In the genomic region with DNA sequence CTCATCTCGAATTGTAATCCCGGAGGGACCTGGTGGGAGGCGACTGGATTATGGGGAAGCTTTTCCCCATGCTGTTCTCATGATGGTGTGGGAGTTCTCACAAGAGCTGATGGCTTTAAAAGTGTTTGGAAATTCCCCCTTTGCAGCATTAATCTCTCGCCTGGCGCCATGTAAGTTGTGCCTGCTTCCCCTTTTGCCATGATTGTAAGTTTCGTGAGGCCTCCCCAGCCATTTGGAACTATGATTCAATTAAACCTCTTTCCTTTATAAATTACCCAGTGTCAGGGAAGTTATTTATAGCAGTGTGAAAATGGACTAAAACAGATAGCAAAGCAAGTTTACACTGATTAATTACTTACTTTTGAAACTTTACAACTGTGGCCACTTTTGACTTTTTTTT, we compare ENCODE assay signal across 1 cellular context.
TF ChIP-seq lines count a peak whose summit lies in the region.

No MANE protein-coding gene starts in this region.

TF ChIP-seq in GM12878, 131 proteins besides CTCF, POLR2A, EP300 and RAD21 (continues in another document):
- TF ChIP-seq FOXM1 (IDR thresholded peaks at IDR 0.05; ENCODE audit: low read depth, low read length) (peak; percentile 32; the same call in 1 of the 2 replicates), CEBPB (IDR thresholded peaks at IDR 0.05; ENCODE audit: borderline replicate concordance in 1 of 2, low read depth in 2 of 2, low read length in 2 of 2) (no peak), KDM1A (IDR thresholded peaks at IDR 0.05; ENCODE audit: borderline replicate concordance) (no peak), SREBF1 (IDR thresholded peaks at IDR 0.05; ENCODE audit: low read length) (no peak), EED (IDR thresholded peaks at IDR 0.05; ENCODE audit: low read depth) (peak; percentile 63; the same call in 1 of the 2 replicates), DPF2 (IDR thresholded peaks at IDR 0.05) (peak; percentile 73), IKZF1 (conservative IDR thresholded peaks at IDR 0.05) (peak; percentile 90), RUNX3 (IDR thresholded peaks at IDR 0.05; ENCODE audit: low read length) (no peak), NRF1 (conservative IDR thresholded peaks at IDR 0.05; ENCODE audit: low read depth, low read length) (no peak), MEF2B (IDR thresholded peaks at IDR 0.05; ENCODE audit: partially characterized antibody, poor library complexity, severe bottlenecking) (peak; percentile 82), GATAD2B (conservative IDR thresholded peaks at IDR 0.05; ENCODE audit: low read depth) (0 out of 2 replicates have a peak, but pooled peaks have one; percentile 79), ASH2L (IDR thresholded peaks at IDR 0.05; ENCODE audit: borderline replicate concordance, low read depth) (no peak), IRF4 (IDR thresholded peaks at IDR 0.05; ENCODE audit: low read depth, low read length) (no peak), IKZF2 (IDR thresholded peaks at IDR 0.05) (peak; percentile 93 to 95), HCFC1 (IDR thresholded peaks at IDR 0.05; ENCODE audit: low read length) (no peak), MEF2A (IDR thresholded peaks at IDR 0.05; ENCODE audit: insufficient read depth, low read depth, low read length) (no peak), BACH1 (IDR thresholded peaks at IDR 0.05; ENCODE audit: borderline replicate concordance) (no peak), SPI1 (IDR thresholded peaks at IDR 0.05; ENCODE audit: borderline replicate concordance, insufficient read depth, low read depth, low read length) (peak; percentile 74), NBN (IDR thresholded peaks at IDR 0.05) (peak; percentile 49; the same call in 1 of the 2 replicates), ZNF384 (IDR thresholded peaks at IDR 0.05; ENCODE audit: borderline replicate concordance, low read depth, low read length) (peak; percentile 47; the same call in 1 of the 2 replicates), SP1 (IDR thresholded peaks at IDR 0.05; ENCODE audit: low read depth, low read length) (no peak), KAT2A (conservative IDR thresholded peaks at IDR 0.05; ENCODE audit: control insufficient read depth, low read depth, low read length) (no peak), CHD2 (IDR thresholded peaks at IDR 0.05; ENCODE audit: borderline replicate concordance, low read depth, low read length) (0 out of 2 replicates have a peak, but pooled peaks have one; percentile 34), MTA2 (IDR thresholded peaks at IDR 0.05; ENCODE audit: low read depth) (peak; percentile 91), ZNF217 (IDR thresholded peaks at IDR 0.05) (peak; percentile 75), ATF7 (IDR thresholded peaks at IDR 0.05; ENCODE audit: low read depth) (peak; percentile 69), BCL11A (IDR thresholded peaks at IDR 0.05; ENCODE audit: low read depth, low read length) (peak; percentile 44; the same call in 1 of the 2 replicates), CREM (IDR thresholded peaks at IDR 0.05; ENCODE audit: low read depth) (no peak), SIN3A (IDR thresholded peaks at IDR 0.05; ENCODE audit: low read depth, low read length) (no peak), PAX5 (IDR thresholded peaks at IDR 0.05; ENCODE audit: borderline replicate concordance, low read depth, low read length) (no peak), NFIC (IDR thresholded peaks at IDR 0.05; ENCODE audit: low read depth, low read length) (peak; percentile 53), RELA (IDR thresholded peaks at IDR 0.05; ENCODE audit: borderline replicate concordance, partially characterized antibody) (peak; percentile 49), CREB1 (IDR thresholded peaks at IDR 0.05; ENCODE audit: low read depth) (no peak), RELB (IDR thresholded peaks at IDR 0.05; ENCODE audit: low read depth) (peak; percentile 93), KLF5 (IDR thresholded peaks at IDR 0.05; ENCODE audit: partially characterized antibody) (no peak), ZNF207 (IDR thresholded peaks at IDR 0.05; ENCODE audit: borderline replicate concordance) (no peak), CBFB (IDR thresholded peaks at IDR 0.05; ENCODE audit: low read depth) (no peak), LARP7 (IDR thresholded peaks at IDR 0.05) (no peak), SMAD5 (IDR thresholded peaks at IDR 0.05; ENCODE audit: low read depth) (no peak), SUPT20H (IDR thresholded peaks at IDR 0.05; ENCODE audit: borderline replicate concordance, control insufficient read depth, low read depth, low read length) (no peak), BHLHE40 (IDR thresholded peaks at IDR 0.05; ENCODE audit: borderline replicate concordance in 1 of 2, low read depth in 2 of 2, low read length in 1 of 2) (0 out of 4 replicates have a peak, but pooled peaks have one; percentile 7 to 23), TARDBP (IDR thresholded peaks at IDR 0.05; ENCODE audit: borderline replicate concordance) (no peak), SUZ12 (IDR thresholded peaks at IDR 0.05; ENCODE audit: unreplicated experiment) (no peak)
- TF ChIP-seq, protein P1, sequence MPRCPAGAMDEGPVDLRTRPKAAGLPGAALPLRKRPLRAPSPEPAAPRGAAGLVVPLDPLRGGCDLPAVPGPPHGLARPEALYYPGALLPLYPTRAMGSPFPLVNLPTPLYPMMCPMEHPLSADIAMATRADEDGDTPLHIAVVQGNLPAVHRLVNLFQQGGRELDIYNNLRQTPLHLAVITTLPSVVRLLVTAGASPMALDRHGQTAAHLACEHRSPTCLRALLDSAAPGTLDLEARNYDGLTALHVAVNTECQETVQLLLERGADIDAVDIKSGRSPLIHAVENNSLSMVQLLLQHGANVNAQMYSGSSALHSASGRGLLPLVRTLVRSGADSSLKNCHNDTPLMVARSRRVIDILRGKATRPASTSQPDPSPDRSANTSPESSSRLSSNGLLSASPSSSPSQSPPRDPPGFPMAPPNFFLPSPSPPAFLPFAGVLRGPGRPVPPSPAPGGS (IDR thresholded peaks at IDR 0.05; ENCODE audit: borderline replicate concordance, insufficient read depth, low read depth, low read length, poor library complexity, severe bottlenecking), result no peak
- TF ChIP-seq, protein P2, sequence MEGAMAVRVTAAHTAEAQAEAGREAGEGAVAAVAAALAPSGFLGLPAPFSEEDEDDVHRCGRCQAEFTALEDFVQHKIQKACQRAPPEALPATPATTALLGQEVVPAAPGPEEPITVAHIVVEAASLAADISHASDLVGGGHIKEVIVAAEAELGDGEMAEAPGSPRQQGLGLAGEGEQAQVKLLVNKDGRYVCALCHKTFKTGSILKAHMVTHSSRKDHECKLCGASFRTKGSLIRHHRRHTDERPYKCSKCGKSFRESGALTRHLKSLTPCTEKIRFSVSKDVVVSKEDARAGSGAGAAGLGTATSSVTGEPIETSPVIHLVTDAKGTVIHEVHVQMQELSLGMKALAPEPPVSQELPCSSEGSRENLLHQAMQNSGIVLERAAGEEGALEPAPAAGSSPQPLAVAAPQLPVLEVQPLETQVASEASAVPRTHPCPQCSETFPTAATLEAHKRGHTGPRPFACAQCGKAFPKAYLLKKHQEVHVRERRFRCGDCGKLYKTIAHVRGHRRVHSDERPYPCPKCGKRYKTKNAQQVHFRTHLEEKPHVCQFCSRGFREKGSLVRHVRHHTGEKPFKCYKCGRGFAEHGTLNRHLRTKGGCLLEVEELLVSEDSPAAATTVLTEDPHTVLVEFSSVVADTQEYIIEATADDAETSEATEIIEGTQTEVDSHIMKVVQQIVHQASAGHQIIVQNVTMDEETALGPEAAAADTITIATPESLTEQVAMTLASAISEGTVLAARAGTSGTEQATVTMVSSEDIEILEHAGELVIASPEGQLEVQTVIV (IDR thresholded peaks at IDR 0.05; ENCODE audit: borderline replicate concordance, partially characterized antibody), result no peak
- TF ChIP-seq, protein P3, sequence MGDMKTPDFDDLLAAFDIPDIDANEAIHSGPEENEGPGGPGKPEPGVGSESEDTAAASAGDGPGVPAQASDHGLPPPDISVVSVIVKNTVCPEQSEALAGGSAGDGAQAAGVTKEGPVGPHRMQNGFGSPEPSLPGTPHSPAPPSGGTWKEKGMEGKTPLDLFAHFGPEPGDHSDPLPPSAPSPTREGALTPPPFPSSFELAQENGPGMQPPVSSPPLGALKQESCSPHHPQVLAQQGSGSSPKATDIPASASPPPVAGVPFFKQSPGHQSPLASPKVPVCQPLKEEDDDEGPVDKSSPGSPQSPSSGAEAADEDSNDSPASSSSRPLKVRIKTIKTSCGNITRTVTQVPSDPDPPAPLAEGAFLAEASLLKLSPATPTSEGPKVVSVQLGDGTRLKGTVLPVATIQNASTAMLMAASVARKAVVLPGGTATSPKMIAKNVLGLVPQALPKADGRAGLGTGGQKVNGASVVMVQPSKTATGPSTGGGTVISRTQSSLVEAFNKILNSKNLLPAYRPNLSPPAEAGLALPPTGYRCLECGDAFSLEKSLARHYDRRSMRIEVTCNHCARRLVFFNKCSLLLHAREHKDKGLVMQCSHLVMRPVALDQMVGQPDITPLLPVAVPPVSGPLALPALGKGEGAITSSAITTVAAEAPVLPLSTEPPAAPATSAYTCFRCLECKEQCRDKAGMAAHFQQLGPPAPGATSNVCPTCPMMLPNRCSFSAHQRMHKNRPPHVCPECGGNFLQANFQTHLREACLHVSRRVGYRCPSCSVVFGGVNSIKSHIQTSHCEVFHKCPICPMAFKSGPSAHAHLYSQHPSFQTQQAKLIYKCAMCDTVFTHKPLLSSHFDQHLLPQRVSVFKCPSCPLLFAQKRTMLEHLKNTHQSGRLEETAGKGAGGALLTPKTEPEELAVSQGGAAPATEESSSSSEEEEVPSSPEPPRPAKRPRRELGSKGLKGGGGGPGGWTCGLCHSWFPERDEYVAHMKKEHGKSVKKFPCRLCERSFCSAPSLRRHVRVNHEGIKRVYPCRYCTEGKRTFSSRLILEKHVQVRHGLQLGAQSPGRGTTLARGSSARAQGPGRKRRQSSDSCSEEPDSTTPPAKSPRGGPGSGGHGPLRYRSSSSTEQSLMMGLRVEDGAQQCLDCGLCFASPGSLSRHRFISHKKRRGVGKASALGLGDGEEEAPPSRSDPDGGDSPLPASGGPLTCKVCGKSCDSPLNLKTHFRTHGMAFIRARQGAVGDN (IDR thresholded peaks at IDR 0.05), result no peak
- TF ChIP-seq, protein P4, sequence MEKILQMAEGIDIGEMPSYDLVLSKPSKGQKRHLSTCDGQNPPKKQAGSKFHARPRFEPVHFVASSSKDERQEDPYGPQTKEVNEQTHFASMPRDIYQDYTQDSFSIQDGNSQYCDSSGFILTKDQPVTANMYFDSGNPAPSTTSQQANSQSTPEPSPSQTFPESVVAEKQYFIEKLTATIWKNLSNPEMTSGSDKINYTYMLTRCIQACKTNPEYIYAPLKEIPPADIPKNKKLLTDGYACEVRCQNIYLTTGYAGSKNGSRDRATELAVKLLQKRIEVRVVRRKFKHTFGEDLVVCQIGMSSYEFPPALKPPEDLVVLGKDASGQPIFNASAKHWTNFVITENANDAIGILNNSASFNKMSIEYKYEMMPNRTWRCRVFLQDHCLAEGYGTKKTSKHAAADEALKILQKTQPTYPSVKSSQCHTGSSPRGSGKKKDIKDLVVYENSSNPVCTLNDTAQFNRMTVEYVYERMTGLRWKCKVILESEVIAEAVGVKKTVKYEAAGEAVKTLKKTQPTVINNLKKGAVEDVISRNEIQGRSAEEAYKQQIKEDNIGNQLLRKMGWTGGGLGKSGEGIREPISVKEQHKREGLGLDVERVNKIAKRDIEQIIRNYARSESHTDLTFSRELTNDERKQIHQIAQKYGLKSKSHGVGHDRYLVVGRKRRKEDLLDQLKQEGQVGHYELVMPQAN (conservative IDR thresholded peaks at IDR 0.05), result 0 out of 2 replicates have a peak, but pooled peaks have one; percentile 18
- TF ChIP-seq, protein P5, sequence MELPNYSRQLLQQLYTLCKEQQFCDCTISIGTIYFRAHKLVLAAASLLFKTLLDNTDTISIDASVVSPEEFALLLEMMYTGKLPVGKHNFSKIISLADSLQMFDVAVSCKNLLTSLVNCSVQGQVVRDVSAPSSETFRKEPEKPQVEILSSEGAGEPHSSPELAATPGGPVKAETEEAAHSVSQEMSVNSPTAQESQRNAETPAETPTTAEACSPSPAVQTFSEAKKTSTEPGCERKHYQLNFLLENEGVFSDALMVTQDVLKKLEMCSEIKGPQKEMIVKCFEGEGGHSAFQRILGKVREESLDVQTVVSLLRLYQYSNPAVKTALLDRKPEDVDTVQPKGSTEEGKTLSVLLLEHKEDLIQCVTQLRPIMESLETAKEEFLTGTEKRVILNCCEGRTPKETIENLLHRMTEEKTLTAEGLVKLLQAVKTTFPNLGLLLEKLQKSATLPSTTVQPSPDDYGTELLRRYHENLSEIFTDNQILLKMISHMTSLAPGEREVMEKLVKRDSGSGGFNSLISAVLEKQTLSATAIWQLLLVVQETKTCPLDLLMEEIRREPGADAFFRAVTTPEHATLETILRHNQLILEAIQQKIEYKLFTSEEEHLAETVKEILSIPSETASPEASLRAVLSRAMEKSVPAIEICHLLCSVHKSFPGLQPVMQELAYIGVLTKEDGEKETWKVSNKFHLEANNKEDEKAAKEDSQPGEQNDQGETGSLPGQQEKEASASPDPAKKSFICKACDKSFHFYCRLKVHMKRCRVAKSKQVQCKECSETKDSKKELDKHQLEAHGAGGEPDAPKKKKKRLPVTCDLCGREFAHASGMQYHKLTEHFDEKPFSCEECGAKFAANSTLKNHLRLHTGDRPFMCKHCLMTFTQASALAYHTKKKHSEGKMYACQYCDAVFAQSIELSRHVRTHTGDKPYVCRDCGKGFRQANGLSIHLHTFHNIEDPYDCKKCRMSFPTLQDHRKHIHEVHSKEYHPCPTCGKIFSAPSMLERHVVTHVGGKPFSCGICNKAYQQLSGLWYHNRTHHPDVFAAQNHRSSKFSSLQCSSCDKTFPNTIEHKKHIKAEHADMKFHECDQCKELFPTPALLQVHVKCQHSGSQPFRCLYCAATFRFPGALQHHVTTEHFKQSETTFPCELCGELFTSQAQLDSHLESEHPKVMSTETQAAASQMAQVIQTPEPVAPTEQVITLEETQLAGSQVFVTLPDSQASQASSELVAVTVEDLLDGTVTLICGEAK (IDR thresholded peaks at IDR 0.05; ENCODE audit: borderline replicate concordance), result no peak
- TF ChIP-seq, protein P6, sequence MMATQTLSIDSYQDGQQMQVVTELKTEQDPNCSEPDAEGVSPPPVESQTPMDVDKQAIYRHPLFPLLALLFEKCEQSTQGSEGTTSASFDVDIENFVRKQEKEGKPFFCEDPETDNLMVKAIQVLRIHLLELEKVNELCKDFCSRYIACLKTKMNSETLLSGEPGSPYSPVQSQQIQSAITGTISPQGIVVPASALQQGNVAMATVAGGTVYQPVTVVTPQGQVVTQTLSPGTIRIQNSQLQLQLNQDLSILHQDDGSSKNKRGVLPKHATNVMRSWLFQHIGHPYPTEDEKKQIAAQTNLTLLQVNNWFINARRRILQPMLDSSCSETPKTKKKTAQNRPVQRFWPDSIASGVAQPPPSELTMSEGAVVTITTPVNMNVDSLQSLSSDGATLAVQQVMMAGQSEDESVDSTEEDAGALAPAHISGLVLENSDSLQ (IDR thresholded peaks at IDR 0.05), result peak; percentile 64; the same call in 1 of the 2 replicates
